17 cellular contexts compared by ENCODE assay signal in the genomic region with DNA sequence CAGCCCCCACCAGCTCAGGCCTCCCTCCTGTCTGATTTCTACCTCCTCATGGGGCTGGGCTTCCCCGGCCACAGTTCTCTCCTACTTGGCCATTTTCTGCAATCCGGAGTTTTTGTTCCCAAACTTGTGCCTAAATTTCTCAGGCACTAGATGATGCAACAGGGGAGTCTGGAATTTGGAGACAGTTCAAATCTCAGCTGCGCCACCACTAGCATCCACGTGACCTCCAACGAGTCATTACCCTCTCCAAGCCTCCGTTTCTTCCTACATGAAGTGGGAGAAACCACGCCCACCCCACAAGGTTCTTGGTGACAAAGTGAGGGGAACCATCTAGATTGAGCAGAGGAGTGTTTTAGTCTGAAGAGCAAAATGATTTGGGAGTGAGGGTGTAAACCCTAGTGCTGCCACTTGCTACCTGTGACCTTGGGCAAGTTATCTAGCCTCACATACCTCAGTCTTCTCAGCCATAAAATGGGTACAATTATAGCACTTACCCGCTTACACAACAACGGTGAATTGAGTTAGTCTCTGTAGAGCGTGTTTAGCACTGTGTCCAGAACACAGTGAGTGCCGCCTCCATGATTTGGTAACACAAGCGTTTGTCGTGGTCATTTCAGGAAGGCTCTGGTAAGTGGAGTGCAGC.
A peak's percentile ranks its signal among the peaks of the same experiment; 100 is the strongest.
DNase-seq lines count a peak whose midpoint lies in the region; ATAC-seq, FAIRE-seq and TF ChIP-seq lines count a peak whose summit lies in the region.
"Had no signal": no experiment of that assay in that cellular context is flagged by ENCODE, and none has a peak within 500 bp of the region (broad histone marks: within the 10 kb centered on the region; RNA-seq: fewer than 3 reads in every experiment).

No MANE protein-coding gene starts in this region.

- H2AFZ ChIP-seq in neuronal stem cell (ENCODE audit: low read length), result no peak overlapping the region

- no peak overlapping the region for H4K8ac ChIP-seq in neuronal stem cell (ENCODE audit: low read depth, low read length)

- no peak overlapping the region for H3K18ac ChIP-seq in neuronal stem cell (ENCODE audit: low read length)

- H2BK12ac ChIP-seq in neuronal stem cell (ENCODE audit: low read length), result no peak overlapping the region

- H4K91ac ChIP-seq in neuronal stem cell (ENCODE audit: low read depth, low read length, poor library complexity), result no peak overlapping the region

- FAIRE-seq in D721Med (lab: Jason Lieb, UNC) (no peak), frontal cortex (lab: Jason Lieb, UNC) (no peak)

- WGBS in neuronal stem cell (ENCODE audit: extremely low coverage in 2 of 2, insufficient read length in 2 of 2, insufficient replicate concordance in 1 of 2), 2 donors, result no CpG with 5 or more reads among the region's 13 CpGs

- ATAC-seq in esophagus mucosa, result no peak

- peak overlapping the region; percentile 71 for H3K4me2 ChIP-seq in BLaER1
- H3K4me2 ChIP-seq in neuronal stem cell (ENCODE audit: insufficient read depth, low read length, poor library complexity, severe bottlenecking), result no peak overlapping the region

- no peak overlapping the region for H3K9ac ChIP-seq in BLaER1
- H3K9ac ChIP-seq in neuronal stem cell (ENCODE audit: low read depth, low read length, poor library complexity), result no peak overlapping the region

- no peak overlapping the region for H3K27ac Mint-ChIP-seq in glutamatergic neuron (ENCODE audit: unreplicated experiment)
- H3K27ac Mint-ChIP-seq: activated naive CD8-positive, alpha-beta T cell; CD8-positive, alpha-beta memory T cell; mesothelial cell of epicardium had no signal

- H3K23ac ChIP-seq in neuronal stem cell (ENCODE audit: low read depth, low read length, poor library complexity), result peak overlapping the region; percentile 25

- no peaks in the 10 kb centered on the region for H3K36me3 ChIP-seq in BLaER1
- H3K36me3 ChIP-seq in neuronal stem cell (replicated peaks in 1 of 2; ENCODE audit: control insufficient read depth in 2 of 2, insufficient read depth in 2 of 2, low read length in 2 of 2), result no peaks in the 10 kb centered on the region
- H3K36me3 ChIP-seq: SJSA1, stomach had no signal

- H3K4me3 Mint-ChIP-seq in glutamatergic neuron (ENCODE audit: unreplicated experiment), result no peak overlapping the region
- H3K4me3 Mint-ChIP-seq: activated naive CD8-positive, alpha-beta T cell; CD8-positive, alpha-beta memory T cell; mesothelial cell of epicardium had no signal

- H3K4me1 ChIP-seq in BLaER1 (peaks cover 98% of the 10 kb centered on the region), neuronal stem cell (ENCODE audit: control insufficient read depth in 2 of 2, insufficient read depth in 1 of 2, low read depth in 1 of 2, low read length in 2 of 2) (peaks cover 0 to 5% of the 10 kb centered on the region in 2 donors)

- H3K9me3 ChIP-seq in BLaER1, result no peaks in the 10 kb centered on the region
- no peaks in the 10 kb centered on the region for H3K9me3 ChIP-seq in neuronal stem cell (replicated peaks in 1 of 2; ENCODE audit: control insufficient read depth in 2 of 2, insufficient read depth in 1 of 2, low read depth in 1 of 2, low read length in 2 of 2)
- H3K9me3 ChIP-seq: SJSA1, stomach had no signal

- H3K27ac ChIP-seq in BLaER1 (peak overlapping the region; percentile 8; the same call in 1 of the 2 replicates), neuronal stem cell (replicated peaks; ENCODE audit: low read length) (no peak overlapping the region)
- H3K27ac ChIP-seq: SJSA1, VCaP had no signal

- H3K27me3 ChIP-seq in BLaER1 (no peaks in the 10 kb centered on the region), neuronal stem cell (ENCODE audit: control insufficient read depth in 3 of 3, insufficient read depth in 3 of 3, low read depth in 1 of 3, low read length in 3 of 3) (peaks cover 0 to 33% (median 7%) of the 10 kb centered on the region in 3 experiments)
- H3K27me3 ChIP-seq: SJSA1, stomach had no signal

- peaks cover 3% of the 10 kb centered on the region for H3K9me3 Mint-ChIP-seq in glutamatergic neuron (ENCODE audit: unreplicated experiment)
- H3K9me3 Mint-ChIP-seq: CD8-positive, alpha-beta memory T cell; mesothelial cell of epicardium had no signal

- TF ChIP-seq CTCF in fibroblast of mammary gland (conservative IDR thresholded peaks at IDR 0.05; ENCODE audit: control insufficient read depth, insufficient read depth, low read depth, low read length) (no peak), D721Med (IDR thresholded peaks at IDR 0.05; ENCODE audit: insufficient read depth, missing control alignments) (no peak), glutamatergic neuron (IDR thresholded peaks at IDR 0.05; ENCODE audit: partially characterized antibody, unreplicated experiment) (no peak)

- H2BK15ac ChIP-seq in neuronal stem cell (ENCODE audit: low read length), result no peak overlapping the region

- H4K20me1 ChIP-seq in BLaER1, result no peaks in the 10 kb centered on the region

- no peak overlapping the region for H3K4me3 ChIP-seq in BLaER1
- H3K4me3 ChIP-seq in fibroblast of mammary gland (ENCODE audit: control insufficient read depth, low read depth, low read length), result no peak overlapping the region
- H3K4me3 ChIP-seq in neuronal stem cell (ENCODE audit: low read length in 2 of 2), result no peak overlapping the region
- H3K4me3 ChIP-seq: SJSA1, stomach had no signal

- H3K27me3 Mint-ChIP-seq in glutamatergic neuron (ENCODE audit: unreplicated experiment), result peaks cover 10% of the 10 kb centered on the region

- H2AK5ac ChIP-seq in neuronal stem cell (ENCODE audit: low read depth, low read length), result no peak overlapping the region

- H2BK120ac ChIP-seq in neuronal stem cell (ENCODE audit: low read depth, low read length), result no peak overlapping the region

- peak; percentile 52 for DNase-seq in M059J (ENCODE audit: low read depth)
- DNase-seq in fibroblast of mammary gland (ENCODE audit: low read depth), result peak; percentile 86
- DNase-seq in neuronal stem cell (ENCODE audit: low spot score), result no peak
- DNase-seq in D721Med (ENCODE audit: insufficient read length, low spot score), result no peak
- no peak for DNase-seq in glutamatergic neuron
- DNase-seq in frontal cortex (ENCODE audit: low spot score in 2 of 2), result no peak
- DNase-seq: CD8-positive, alpha-beta memory T cell; hypothalamus; NCI-H1092; NCI-H524; stomach had no signal

- H2BK5ac ChIP-seq in neuronal stem cell (ENCODE audit: low read length), result no peak overlapping the region

- H3K36me3 Mint-ChIP-seq in glutamatergic neuron (ENCODE audit: unreplicated experiment), result no peaks in the 10 kb centered on the region
- H3K36me3 Mint-ChIP-seq: activated naive CD8-positive, alpha-beta T cell; CD8-positive, alpha-beta memory T cell; mesothelial cell of epicardium had no signal

- no peak overlapping the region for H3K4ac ChIP-seq in neuronal stem cell (ENCODE audit: low read length)

- H3K4me1 Mint-ChIP-seq in glutamatergic neuron (ENCODE audit: low read depth, unreplicated experiment), result no peaks in the 10 kb centered on the region

- no peaks in the 10 kb centered on the region for H3K79me1 ChIP-seq in neuronal stem cell (ENCODE audit: low read depth, low read length)

- H3K14ac ChIP-seq in neuronal stem cell (ENCODE audit: low read length), result no peak overlapping the region

Comparison
In these comparisons a context has a peak if more than half of its experiments do, and no peak if none do; other contexts are left out.
1. DNase-seq: peak in M059J (single experiment) and fibroblast of mammary gland (single experiment); none in neuronal stem cell (single experiment), D721Med (single experiment), glutamatergic neuron (single experiment) and frontal cortex (0 of 2).